In genomic region chr19:29467824-29468401, GRCh38 we compare ENCODE assay signal across 8 cellular contexts. TPM values are rescaled to one million over a fixed set of nuclear protein-coding genes. Genes with fewer than 3 reads are reported as not detected.
DNase-seq lines count a peak whose midpoint lies in the region; ATAC-seq and TF ChIP-seq lines count a peak whose summit lies in the region.
"Had no signal": no experiment of that assay in that cellular context is flagged by ENCODE, and none has a peak within 500 bp of the region (broad histone marks: within the 10 kb centered on the region; RNA-seq: fewer than 3 reads in every experiment).

No MANE protein-coding gene starts in this region.

- no peak overlapping the region for H3K4me3 ChIP-seq in Loucy (ENCODE audit: low read length, poor library complexity, severe bottlenecking)

- TF ChIP-seq CTCF in Loucy (conservative IDR thresholded peaks at IDR 0.05; ENCODE audit: low read length) (peak; percentile 55), WTC11 (IDR thresholded peaks at IDR 0.05) (peak; percentile 16; the same call in 1 of the 2 replicates)

- no peak overlapping the region for H3K9ac ChIP-seq in Loucy (ENCODE audit: low read depth, low read length, poor library complexity, severe bottlenecking)

- no peaks in the 10 kb centered on the region for H3K9me3 ChIP-seq in Loucy (ENCODE audit: insufficient read depth, low read depth, low read length)
- H3K9me3 ChIP-seq in T-helper 17 cell (ENCODE audit: control insufficient read depth, low read length, poor library complexity, severe bottlenecking) = peaks cover 2% of the 10 kb centered on the region

- H4K20me1 ChIP-seq in Loucy (ENCODE audit: insufficient read depth, low read length, poor library complexity, severe bottlenecking) = no peaks in the 10 kb centered on the region

- H3K27me3 Mint-ChIP-seq in WTC11 (ENCODE audit: low read depth) (no peaks in the 10 kb centered on the region; the same call in 1 of the 2 replicates), T-helper 17 cell (peaks cover 38% of the 10 kb centered on the region)

- no peak overlapping the region for H3K27ac Mint-ChIP-seq in WTC11
- H3K27ac Mint-ChIP-seq in T-helper 17 cell = no peak overlapping the region
- H3K27ac Mint-ChIP-seq: T-cell had no signal

- DNase-seq in GM04504 (ENCODE audit: low read depth) (peak; percentile 4), WTC11 (ENCODE audit: low spot score) (peak; percentile 44), medulla oblongata (ENCODE audit: extremely low spot score) (peak; percentile 75), T-helper 17 cell (no peak)

- POLR2A ChIA-PET in WTC11 (lab: Charles Lee) = no interaction called here

- CTCF ChIA-PET in WTC11 (lab: Charles Lee) = interaction anchor here (0.6 to 1.7 kb wide), 24 partner anchors 8 to 249 kb away, joined by 3 to 20 read pairs (median 4); partner anchors contain the start of gene VSTM2B

- H3F3A ChIP-seq in Loucy (ENCODE audit: low read depth) = no peaks in the 10 kb centered on the region

- no peak overlapping the region for H2AFZ ChIP-seq in Loucy (ENCODE audit: low read length)

- no peak overlapping the region for H3K4me3 Mint-ChIP-seq in WTC11
- H3K4me3 Mint-ChIP-seq in T-helper 17 cell = no peak overlapping the region
- H3K4me3 Mint-ChIP-seq: T-cell had no signal

- H3K4me1 Mint-ChIP-seq in WTC11 (no peaks in the 10 kb centered on the region; the same call in 1 of the 2 replicates), T-helper 17 cell (no peaks in the 10 kb centered on the region)
- H3K4me1 Mint-ChIP-seq: T-cell had no signal

- H3K27me3 ChIP-seq in Loucy (ENCODE audit: insufficient read depth, low read length, poor library complexity, severe bottlenecking) = no peaks in the 10 kb centered on the region

- H3K4me2 ChIP-seq in Loucy (ENCODE audit: low read depth, low read length, poor library complexity, severe bottlenecking) = no peak overlapping the region

- H3K9me3 Mint-ChIP-seq in WTC11 = peaks cover 12% of the 10 kb centered on the region

- H3K9me2 ChIP-seq in Loucy (replicated peaks; ENCODE audit: low read depth, low read length) = no peaks in the 10 kb centered on the region

- H3K36me3 ChIP-seq in Loucy (ENCODE audit: insufficient read depth, low read length) = no peaks in the 10 kb centered on the region

- H3K79me2 ChIP-seq in Loucy (ENCODE audit: insufficient read depth, low read length) = no peaks in the 10 kb centered on the region

- no peaks in the 10 kb centered on the region for H3K4me1 ChIP-seq in Loucy (ENCODE audit: insufficient read depth, low read length, poor library complexity, severe bottlenecking)

- ATAC-seq in WTC11 = peak; percentile 82
- ATAC-seq in GM21528 (IDR thresholded peaks at IDR 0.05; ENCODE audit: low FRiP score, unreplicated experiment) = no peak
- ATAC-seq in GM18868 (IDR thresholded peaks at IDR 0.05; ENCODE audit: unreplicated experiment) = no peak
- no peak for ATAC-seq in T-helper 17 cell
- ATAC-seq: T-cell had no signal

- H3K36me3 Mint-ChIP-seq in WTC11 (peaks cover 5% of the 10 kb centered on the region), T-helper 17 cell (ENCODE audit: low read depth) (no peaks in the 10 kb centered on the region)
- H3K36me3 Mint-ChIP-seq: T-cell had no signal

TF ChIP-seq in WTC11, 78 proteins besides CTCF, POLR2A, EP300 and RAD21 (continues in another document):
- TF ChIP-seq SMAD4 (CRISPR knock-in tag; IDR thresholded peaks at IDR 0.05) (no peak), ZNF423 (CRISPR knock-in tag; IDR thresholded peaks at IDR 0.05) (no peak), ZNF219 (CRISPR knock-in tag; IDR thresholded peaks at IDR 0.05; ENCODE audit: borderline replicate concordance) (no peak), NFATC4 (CRISPR knock-in tag; IDR thresholded peaks at IDR 0.05) (no peak), GRHL2 (CRISPR knock-in tag; IDR thresholded peaks at IDR 0.05; ENCODE audit: insufficient replicate concordance, severe bottlenecking) (no peak), ZNF532 (CRISPR knock-in tag; IDR thresholded peaks at IDR 0.05; ENCODE audit: borderline replicate concordance) (no peak), MXD4 (CRISPR knock-in tag; IDR thresholded peaks at IDR 0.05; ENCODE audit: borderline replicate concordance) (no peak), ZNF281 (CRISPR knock-in tag; IDR thresholded peaks at IDR 0.05) (no peak), IRF2 (CRISPR knock-in tag; IDR thresholded peaks at IDR 0.05; ENCODE audit: borderline replicate concordance, low read depth) (no peak)
- TF ChIP-seq, protein P1, sequence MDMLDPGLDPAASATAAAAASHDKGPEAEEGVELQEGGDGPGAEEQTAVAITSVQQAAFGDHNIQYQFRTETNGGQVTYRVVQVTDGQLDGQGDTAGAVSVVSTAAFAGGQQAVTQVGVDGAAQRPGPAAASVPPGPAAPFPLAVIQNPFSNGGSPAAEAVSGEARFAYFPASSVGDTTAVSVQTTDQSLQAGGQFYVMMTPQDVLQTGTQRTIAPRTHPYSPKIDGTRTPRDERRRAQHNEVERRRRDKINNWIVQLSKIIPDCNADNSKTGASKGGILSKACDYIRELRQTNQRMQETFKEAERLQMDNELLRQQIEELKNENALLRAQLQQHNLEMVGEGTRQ (CRISPR knock-in tag; IDR thresholded peaks at IDR 0.05) = no peak
- TF ChIP-seq, protein P2, sequence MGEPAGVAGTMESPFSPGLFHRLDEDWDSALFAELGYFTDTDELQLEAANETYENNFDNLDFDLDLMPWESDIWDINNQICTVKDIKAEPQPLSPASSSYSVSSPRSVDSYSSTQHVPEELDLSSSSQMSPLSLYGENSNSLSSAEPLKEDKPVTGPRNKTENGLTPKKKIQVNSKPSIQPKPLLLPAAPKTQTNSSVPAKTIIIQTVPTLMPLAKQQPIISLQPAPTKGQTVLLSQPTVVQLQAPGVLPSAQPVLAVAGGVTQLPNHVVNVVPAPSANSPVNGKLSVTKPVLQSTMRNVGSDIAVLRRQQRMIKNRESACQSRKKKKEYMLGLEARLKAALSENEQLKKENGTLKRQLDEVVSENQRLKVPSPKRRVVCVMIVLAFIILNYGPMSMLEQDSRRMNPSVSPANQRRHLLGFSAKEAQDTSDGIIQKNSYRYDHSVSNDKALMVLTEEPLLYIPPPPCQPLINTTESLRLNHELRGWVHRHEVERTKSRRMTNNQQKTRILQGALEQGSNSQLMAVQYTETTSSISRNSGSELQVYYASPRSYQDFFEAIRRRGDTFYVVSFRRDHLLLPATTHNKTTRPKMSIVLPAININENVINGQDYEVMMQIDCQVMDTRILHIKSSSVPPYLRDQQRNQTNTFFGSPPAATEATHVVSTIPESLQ (CRISPR knock-in tag; IDR thresholded peaks at IDR 0.05) = no peak

RNA-seq across cellular contexts. Expression of gene VSTM2B, which starts 57.9 kb away (rescaled TPM):
- total RNA-seq in WTC11 (2021) (1.7 to 3.2 TPM (median 2.2 TPM) in 3 replicates), T-helper 17 cell (not detected)
- total RNA-seq: T-cell had no signal

Comparison
In these comparisons a context has a peak if more than half of its experiments do, and no peak if none do; other contexts are left out.
1. DNase-seq: peak in GM04504 (single experiment), WTC11 (single experiment) and medulla oblongata (single experiment); none in T-helper 17 cell (0 of 3).